In genomic region chr4:74948279-74948678, GRCh38 we compare ENCODE assay signal across 23 cellular contexts. TPM values are rescaled to one million over a fixed set of nuclear protein-coding genes. Genes with fewer than 3 reads are reported as not detected.
DNase-seq lines count a peak whose midpoint lies in the region; ATAC-seq and TF ChIP-seq lines count a peak whose summit lies in the region.
"Had no signal": no experiment of that assay in that cellular context is flagged by ENCODE, and none has a peak within 500 bp of the region (broad histone marks: within the 10 kb centered on the region; RNA-seq: fewer than 3 reads in every experiment).

No MANE protein-coding gene starts in this region.

- peak overlapping the region; percentile 71 for H3K27ac Mint-ChIP-seq in progenitor cell of endocrine pancreas
- H3K27ac Mint-ChIP-seq: CD4-positive, CD25-positive, alpha-beta regulatory T cell had no signal

- H3K27ac ChIP-seq in right atrium auricular region (peak overlapping the region; percentile 19 to 34), RWPE1 (no peak overlapping the region)
- H3K27ac ChIP-seq: Peyer's patch had no signal

- DNase-seq in right atrium auricular region (ENCODE audit: low spot score) = no peak
- DNase-seq in Right ventricle myocardium superior = no peak
- DNase-seq in left kidney (ENCODE audit: low read depth, low spot score) = peak; percentile 75
- DNase-seq in progenitor cell of endocrine pancreas (ENCODE audit: low spot score, unreplicated experiment) = no peak
- DNase-seq in HuH-7 (ENCODE audit: low spot score) = no peak
- DNase-seq in activated CD4-positive, alpha-beta T cell treated with anti-CD3 and anti-CD28 coated beads for 4 hours = no peak
- DNase-seq in RWPE1 (ENCODE audit: low spot score) = no peak
- DNase-seq in NCI-H187 (lab: John Stamatoyannopoulos, UW) = no peak
- DNase-seq: BE2C; CD4-positive, CD25-positive, alpha-beta regulatory T cell; COR-L47; DMS153; GOT3; KBM-7; NCI-H1105 treated with DMSO at 0.1 percent for 48 hours; NCI-H1694; NCI-H2107; NCI-H510A; NCI-H748 treated with DMSO at 0.1 percent for 48 hours; NK-92 treated with Interleukin-12 subunit alpha and Interleukin-12 subunit beta, amount 100 ng/mL, for 24 hours; Peyer's patch had no signal

- CTCF ChIA-PET in RWPE1 (lab: Yijun Ruan, JAX) = interaction anchor here (0.7 to 1.2 kb wide), 2 partner anchors 22 to 1744 kb away, joined by 3 read pairs; no protein-coding TSS in a partner anchor

- no peaks in the 10 kb centered on the region for H3K27me3 Mint-ChIP-seq in progenitor cell of endocrine pancreas
- H3K27me3 Mint-ChIP-seq: CD4-positive, CD25-positive, alpha-beta regulatory T cell had no signal

- ATAC-seq in Right ventricle myocardium superior (ENCODE audit: poor library complexity) = no peak
- ATAC-seq: HCT116 had no signal

- POLR2A ChIA-PET in RWPE1 (lab: Yijun Ruan, JAX; ENCODE audit: low non-redundant PET) = no interaction called here

- H3K27me3 ChIP-seq in right atrium auricular region = no peaks in the 10 kb centered on the region
- H3K27me3 ChIP-seq: BE2C, Peyer's patch had no signal

- no peak overlapping the region for H3K4me3 Mint-ChIP-seq in progenitor cell of endocrine pancreas (ENCODE audit: low read depth)
- H3K4me3 Mint-ChIP-seq: CD4-positive, CD25-positive, alpha-beta regulatory T cell had no signal

- TF ChIP-seq CTCF in right atrium auricular region (IDR thresholded peaks at IDR 0.05) (no peak), progenitor cell of endocrine pancreas (IDR thresholded peaks at IDR 0.05; ENCODE audit: unreplicated experiment) (no peak), RWPE1 (conservative IDR thresholded peaks at IDR 0.05; ENCODE audit: low read depth) (no peak)

- H3K4me1 ChIP-seq in right atrium auricular region = peaks cover 0 to 12% of the 10 kb centered on the region in 2 donors
- H3K4me1 ChIP-seq: BE2C, Peyer's patch had no signal

- H3K4me1 Mint-ChIP-seq in progenitor cell of endocrine pancreas (ENCODE audit: low read depth) = peaks cover 13% of the 10 kb centered on the region
- H3K4me1 Mint-ChIP-seq: CD4-positive, CD25-positive, alpha-beta regulatory T cell had no signal

- H3K4me3 ChIP-seq in right atrium auricular region = no peak overlapping the region
- H3K4me3 ChIP-seq: Peyer's patch had no signal

- H3K9me3 Mint-ChIP-seq in progenitor cell of endocrine pancreas (ENCODE audit: low read depth) = no peaks in the 10 kb centered on the region

- peaks cover 0 to 4% of the 10 kb centered on the region in 2 donors for H3K9me3 ChIP-seq in right atrium auricular region
- H3K9me3 ChIP-seq: BE2C, Peyer's patch had no signal

- intact Hi-C loops in Right ventricle myocardium superior (cut with DNase I) = no loop called here

- H3K36me3 ChIP-seq in right atrium auricular region = no peaks in the 10 kb centered on the region
- H3K36me3 ChIP-seq: BE2C, Peyer's patch had no signal

- H3K36me3 Mint-ChIP-seq in progenitor cell of endocrine pancreas (ENCODE audit: insufficient read depth) = no peaks in the 10 kb centered on the region
- H3K36me3 Mint-ChIP-seq: CD4-positive, CD25-positive, alpha-beta regulatory T cell had no signal

RNA-seq across cellular contexts. Expression of gene PARM1, which starts 15.4 kb away (rescaled TPM):
- total RNA-seq in right atrium auricular region = 100 to 1,000 TPM in 1 of 2 donors, 10 to 100 TPM in 1; 88.9 to 231 TPM
- 65.2 TPM for total RNA-seq in Right ventricle myocardium superior
- total RNA-seq in progenitor cell of endocrine pancreas = 6.4 and 7.4 TPM in 2 replicates
- total RNA-seq: A172 had no signal
